In genomic region chr10:6109444-6109775, GRCh38 we compare ENCODE assay signal across 2 cellular contexts.
TF ChIP-seq lines count a peak whose summit lies in the region.

No MANE protein-coding gene starts in this region.

TF ChIP-seq in WTC11, 78 proteins besides CTCF, POLR2A, EP300 and RAD21 (continued from another document):
- TF ChIP-seq, protein P1, sequence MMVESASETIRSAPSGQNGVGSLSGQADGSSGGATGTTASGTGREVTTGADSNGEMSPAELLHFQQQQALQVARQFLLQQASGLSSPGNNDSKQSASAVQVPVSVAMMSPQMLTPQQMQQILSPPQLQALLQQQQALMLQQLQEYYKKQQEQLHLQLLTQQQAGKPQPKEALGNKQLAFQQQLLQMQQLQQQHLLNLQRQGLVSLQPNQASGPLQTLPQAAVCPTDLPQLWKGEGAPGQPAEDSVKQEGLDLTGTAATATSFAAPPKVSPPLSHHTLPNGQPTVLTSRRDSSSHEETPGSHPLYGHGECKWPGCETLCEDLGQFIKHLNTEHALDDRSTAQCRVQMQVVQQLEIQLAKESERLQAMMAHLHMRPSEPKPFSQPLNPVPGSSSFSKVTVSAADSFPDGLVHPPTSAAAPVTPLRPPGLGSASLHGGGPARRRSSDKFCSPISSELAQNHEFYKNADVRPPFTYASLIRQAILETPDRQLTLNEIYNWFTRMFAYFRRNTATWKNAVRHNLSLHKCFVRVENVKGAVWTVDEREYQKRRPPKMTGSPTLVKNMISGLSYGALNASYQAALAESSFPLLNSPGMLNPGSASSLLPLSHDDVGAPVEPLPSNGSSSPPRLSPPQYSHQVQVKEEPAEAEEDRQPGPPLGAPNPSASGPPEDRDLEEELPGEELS (CRISPR knock-in tag; IDR thresholded peaks at IDR 0.05), result no peak
- TF ChIP-seq TP53 (CRISPR knock-in tag; IDR thresholded peaks at IDR 0.05), result no peak
- TF ChIP-seq, protein P2, sequence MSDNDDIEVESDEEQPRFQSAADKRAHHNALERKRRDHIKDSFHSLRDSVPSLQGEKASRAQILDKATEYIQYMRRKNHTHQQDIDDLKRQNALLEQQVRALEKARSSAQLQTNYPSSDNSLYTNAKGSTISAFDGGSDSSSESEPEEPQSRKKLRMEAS (CRISPR knock-in tag; IDR thresholded peaks at IDR 0.05), result no peak
- no peak for TF ChIP-seq MLX (CRISPR knock-in tag; IDR thresholded peaks at IDR 0.05)
- no peak for TF ChIP-seq TCF7 (CRISPR knock-in tag; IDR thresholded peaks at IDR 0.05; ENCODE audit: low read depth)
- TF ChIP-seq, protein P3, sequence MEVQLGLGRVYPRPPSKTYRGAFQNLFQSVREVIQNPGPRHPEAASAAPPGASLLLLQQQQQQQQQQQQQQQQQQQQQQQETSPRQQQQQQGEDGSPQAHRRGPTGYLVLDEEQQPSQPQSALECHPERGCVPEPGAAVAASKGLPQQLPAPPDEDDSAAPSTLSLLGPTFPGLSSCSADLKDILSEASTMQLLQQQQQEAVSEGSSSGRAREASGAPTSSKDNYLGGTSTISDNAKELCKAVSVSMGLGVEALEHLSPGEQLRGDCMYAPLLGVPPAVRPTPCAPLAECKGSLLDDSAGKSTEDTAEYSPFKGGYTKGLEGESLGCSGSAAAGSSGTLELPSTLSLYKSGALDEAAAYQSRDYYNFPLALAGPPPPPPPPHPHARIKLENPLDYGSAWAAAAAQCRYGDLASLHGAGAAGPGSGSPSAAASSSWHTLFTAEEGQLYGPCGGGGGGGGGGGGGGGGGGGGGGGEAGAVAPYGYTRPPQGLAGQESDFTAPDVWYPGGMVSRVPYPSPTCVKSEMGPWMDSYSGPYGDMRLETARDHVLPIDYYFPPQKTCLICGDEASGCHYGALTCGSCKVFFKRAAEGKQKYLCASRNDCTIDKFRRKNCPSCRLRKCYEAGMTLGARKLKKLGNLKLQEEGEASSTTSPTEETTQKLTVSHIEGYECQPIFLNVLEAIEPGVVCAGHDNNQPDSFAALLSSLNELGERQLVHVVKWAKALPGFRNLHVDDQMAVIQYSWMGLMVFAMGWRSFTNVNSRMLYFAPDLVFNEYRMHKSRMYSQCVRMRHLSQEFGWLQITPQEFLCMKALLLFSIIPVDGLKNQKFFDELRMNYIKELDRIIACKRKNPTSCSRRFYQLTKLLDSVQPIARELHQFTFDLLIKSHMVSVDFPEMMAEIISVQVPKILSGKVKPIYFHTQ (CRISPR knock-in tag; IDR thresholded peaks at IDR 0.05), result no peak
- TF ChIP-seq, protein P4, sequence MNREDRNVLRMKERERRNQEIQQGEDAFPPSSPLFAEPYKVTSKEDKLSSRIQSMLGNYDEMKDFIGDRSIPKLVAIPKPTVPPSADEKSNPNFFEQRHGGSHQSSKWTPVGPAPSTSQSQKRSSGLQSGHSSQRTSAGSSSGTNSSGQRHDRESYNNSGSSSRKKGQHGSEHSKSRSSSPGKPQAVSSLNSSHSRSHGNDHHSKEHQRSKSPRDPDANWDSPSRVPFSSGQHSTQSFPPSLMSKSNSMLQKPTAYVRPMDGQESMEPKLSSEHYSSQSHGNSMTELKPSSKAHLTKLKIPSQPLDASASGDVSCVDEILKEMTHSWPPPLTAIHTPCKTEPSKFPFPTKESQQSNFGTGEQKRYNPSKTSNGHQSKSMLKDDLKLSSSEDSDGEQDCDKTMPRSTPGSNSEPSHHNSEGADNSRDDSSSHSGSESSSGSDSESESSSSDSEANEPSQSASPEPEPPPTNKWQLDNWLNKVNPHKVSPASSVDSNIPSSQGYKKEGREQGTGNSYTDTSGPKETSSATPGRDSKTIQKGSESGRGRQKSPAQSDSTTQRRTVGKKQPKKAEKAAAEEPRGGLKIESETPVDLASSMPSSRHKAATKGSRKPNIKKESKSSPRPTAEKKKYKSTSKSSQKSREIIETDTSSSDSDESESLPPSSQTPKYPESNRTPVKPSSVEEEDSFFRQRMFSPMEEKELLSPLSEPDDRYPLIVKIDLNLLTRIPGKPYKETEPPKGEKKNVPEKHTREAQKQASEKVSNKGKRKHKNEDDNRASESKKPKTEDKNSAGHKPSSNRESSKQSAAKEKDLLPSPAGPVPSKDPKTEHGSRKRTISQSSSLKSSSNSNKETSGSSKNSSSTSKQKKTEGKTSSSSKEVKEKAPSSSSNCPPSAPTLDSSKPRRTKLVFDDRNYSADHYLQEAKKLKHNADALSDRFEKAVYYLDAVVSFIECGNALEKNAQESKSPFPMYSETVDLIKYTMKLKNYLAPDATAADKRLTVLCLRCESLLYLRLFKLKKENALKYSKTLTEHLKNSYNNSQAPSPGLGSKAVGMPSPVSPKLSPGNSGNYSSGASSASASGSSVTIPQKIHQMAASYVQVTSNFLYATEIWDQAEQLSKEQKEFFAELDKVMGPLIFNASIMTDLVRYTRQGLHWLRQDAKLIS (CRISPR knock-in tag; IDR thresholded peaks at IDR 0.05; ENCODE audit: borderline replicate concordance), result no peak
- no peak for TF ChIP-seq JUN (CRISPR knock-in tag; IDR thresholded peaks at IDR 0.05)
- TF ChIP-seq, protein P5, sequence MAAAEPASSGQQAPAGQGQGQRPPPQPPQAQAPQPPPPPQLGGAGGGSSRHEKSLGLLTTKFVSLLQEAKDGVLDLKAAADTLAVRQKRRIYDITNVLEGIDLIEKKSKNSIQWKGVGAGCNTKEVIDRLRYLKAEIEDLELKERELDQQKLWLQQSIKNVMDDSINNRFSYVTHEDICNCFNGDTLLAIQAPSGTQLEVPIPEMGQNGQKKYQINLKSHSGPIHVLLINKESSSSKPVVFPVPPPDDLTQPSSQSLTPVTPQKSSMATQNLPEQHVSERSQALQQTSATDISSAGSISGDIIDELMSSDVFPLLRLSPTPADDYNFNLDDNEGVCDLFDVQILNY (CRISPR knock-in tag; IDR thresholded peaks at IDR 0.05), result no peak

TF ChIP-seq in SK-N-SH treated with all-trans-retinoic acid at 6 μM for 48 hours, 23 proteins besides CTCF, POLR2A, EP300 and RAD21 (continued from another document):
- TF ChIP-seq, protein P6, sequence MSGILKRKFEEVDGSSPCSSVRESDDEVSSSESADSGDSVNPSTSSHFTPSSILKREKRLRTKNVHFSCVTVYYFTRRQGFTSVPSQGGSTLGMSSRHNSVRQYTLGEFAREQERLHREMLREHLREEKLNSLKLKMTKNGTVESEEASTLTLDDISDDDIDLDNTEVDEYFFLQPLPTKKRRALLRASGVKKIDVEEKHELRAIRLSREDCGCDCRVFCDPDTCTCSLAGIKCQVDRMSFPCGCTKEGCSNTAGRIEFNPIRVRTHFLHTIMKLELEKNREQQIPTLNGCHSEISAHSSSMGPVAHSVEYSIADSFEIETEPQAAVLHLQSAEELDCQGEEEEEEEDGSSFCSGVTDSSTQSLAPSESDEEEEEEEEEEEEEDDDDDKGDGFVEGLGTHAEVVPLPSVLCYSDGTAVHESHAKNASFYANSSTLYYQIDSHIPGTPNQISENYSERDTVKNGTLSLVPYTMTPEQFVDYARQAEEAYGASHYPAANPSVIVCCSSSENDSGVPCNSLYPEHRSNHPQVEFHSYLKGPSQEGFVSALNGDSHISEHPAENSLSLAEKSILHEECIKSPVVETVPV (CRISPR knock-in tag; IDR thresholded peaks at IDR 0.05), result no peak
